ENCODE assay signal across 1 cellular context in the genomic region with DNA sequence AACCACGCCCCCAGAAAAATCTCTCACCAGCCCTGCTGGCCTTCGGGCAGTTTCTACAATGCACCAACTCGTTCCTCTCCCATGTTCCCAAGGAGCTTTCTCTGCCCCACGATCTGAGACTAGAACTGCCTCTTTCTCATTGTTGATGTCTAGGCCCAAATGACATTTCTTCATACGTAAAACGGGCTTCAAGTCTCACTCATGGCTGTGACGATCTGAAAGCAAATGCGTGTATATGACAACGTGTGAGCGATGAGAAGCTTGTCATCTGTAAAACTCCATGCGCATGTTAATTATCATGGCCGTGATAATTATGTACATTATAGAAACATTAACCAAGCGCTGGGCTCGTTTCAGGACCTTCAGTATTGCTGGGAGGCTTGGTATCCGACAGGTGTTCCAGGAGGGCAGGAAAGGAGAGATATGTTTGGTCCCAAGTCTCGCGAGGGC.
TF ChIP-seq lines count a peak whose summit lies in the region.

No MANE protein-coding gene starts in this region.

TF ChIP-seq in IMR-90, 13 proteins besides CTCF, POLR2A, EP300 and RAD21:
- TF ChIP-seq, protein P1, sequence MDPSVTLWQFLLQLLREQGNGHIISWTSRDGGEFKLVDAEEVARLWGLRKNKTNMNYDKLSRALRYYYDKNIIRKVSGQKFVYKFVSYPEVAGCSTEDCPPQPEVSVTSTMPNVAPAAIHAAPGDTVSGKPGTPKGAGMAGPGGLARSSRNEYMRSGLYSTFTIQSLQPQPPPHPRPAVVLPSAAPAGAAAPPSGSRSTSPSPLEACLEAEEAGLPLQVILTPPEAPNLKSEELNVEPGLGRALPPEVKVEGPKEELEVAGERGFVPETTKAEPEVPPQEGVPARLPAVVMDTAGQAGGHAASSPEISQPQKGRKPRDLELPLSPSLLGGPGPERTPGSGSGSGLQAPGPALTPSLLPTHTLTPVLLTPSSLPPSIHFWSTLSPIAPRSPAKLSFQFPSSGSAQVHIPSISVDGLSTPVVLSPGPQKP (IDR thresholded peaks at IDR 0.05; ENCODE audit: borderline replicate concordance, low read depth, low read length), result no peak
- TF ChIP-seq BHLHE40 (IDR thresholded peaks at IDR 0.05; ENCODE audit: low read depth, low read length), result no peak
- no peak for TF ChIP-seq MAZ (IDR thresholded peaks at IDR 0.05; ENCODE audit: borderline replicate concordance, low read depth, low read length)
- no peak for TF ChIP-seq MXI1 (IDR thresholded peaks at IDR 0.05; ENCODE audit: borderline replicate concordance, low read depth, low read length)
- TF ChIP-seq RFX5 (IDR thresholded peaks at IDR 0.05; ENCODE audit: low read depth, low read length), result no peak
- TF ChIP-seq MAFK (IDR thresholded peaks at IDR 0.05; ENCODE audit: low read depth, low read length), result no peak
- TF ChIP-seq CHD1 (IDR thresholded peaks at IDR 0.05; ENCODE audit: low read depth, low read length), result no peak
- no peak for TF ChIP-seq CEBPB (IDR thresholded peaks at IDR 0.05; ENCODE audit: low read depth, low read length)
- TF ChIP-seq FOS (IDR thresholded peaks at IDR 0.05; ENCODE audit: low read depth, low read length), result no peak
- TF ChIP-seq, protein P2, sequence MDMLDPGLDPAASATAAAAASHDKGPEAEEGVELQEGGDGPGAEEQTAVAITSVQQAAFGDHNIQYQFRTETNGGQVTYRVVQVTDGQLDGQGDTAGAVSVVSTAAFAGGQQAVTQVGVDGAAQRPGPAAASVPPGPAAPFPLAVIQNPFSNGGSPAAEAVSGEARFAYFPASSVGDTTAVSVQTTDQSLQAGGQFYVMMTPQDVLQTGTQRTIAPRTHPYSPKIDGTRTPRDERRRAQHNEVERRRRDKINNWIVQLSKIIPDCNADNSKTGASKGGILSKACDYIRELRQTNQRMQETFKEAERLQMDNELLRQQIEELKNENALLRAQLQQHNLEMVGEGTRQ (IDR thresholded peaks at IDR 0.05; ENCODE audit: low read depth, low read length), result no peak
- no peak for TF ChIP-seq NFE2L2 (IDR thresholded peaks at IDR 0.05; ENCODE audit: low read depth, low read length)
- no peak for TF ChIP-seq RCOR1 (IDR thresholded peaks at IDR 0.05; ENCODE audit: insufficient replicate concordance, low read length)
- no peak for TF ChIP-seq SMC3 (IDR thresholded peaks at IDR 0.05; ENCODE audit: low read depth, low read length)
